ENCODE assay signal across 13 cellular contexts in genomic region chr12:111436266-111436665, GRCh38. TPM values are rescaled to one million over a fixed set of nuclear protein-coding genes. Genes with fewer than 3 reads are reported as not detected.
DNase-seq lines count a peak whose midpoint lies in the region; ATAC-seq, FAIRE-seq and TF ChIP-seq lines count a peak whose summit lies in the region.
"Had no signal": no experiment of that assay in that cellular context is flagged by ENCODE, and none has a peak within 500 bp of the region (broad histone marks: within the 10 kb centered on the region; RNA-seq: fewer than 3 reads in every experiment).

No MANE protein-coding gene starts in this region.

- H3K27me3 ChIP-seq in stomach smooth muscle (ENCODE audit: control insufficient read depth in 1 of 2, insufficient read depth in 2 of 2, low read length in 2 of 2) = no peaks in the 10 kb centered on the region
- H3K27me3 ChIP-seq: thyroid gland had no signal

- CTCF ChIA-PET in activated CD8-positive, alpha-beta T cell treated with anti-CD3 and anti-CD28 coated beads for 36 hours (lab: Charles Lee) = interaction anchor here (3.0 to 40.2 kb wide), 3 partner anchors 8 to 32 kb away, joined by 28 to 1222 read pairs (median 34); partner anchors contain the start of gene SH2B3

- H3K36me3 ChIP-seq in kidney (ENCODE audit: control insufficient read depth in 1 of 2, insufficient read depth in 2 of 2, low read length in 2 of 2) (no peaks in the 10 kb centered on the region), stomach smooth muscle (ENCODE audit: control insufficient read depth in 2 of 2, insufficient read depth in 2 of 2, low read length in 2 of 2) (no peaks in the 10 kb centered on the region)
- H3K36me3 ChIP-seq: thyroid gland had no signal

- H3K9ac ChIP-seq in kidney (ENCODE audit: low read length in 2 of 2) (no peak overlapping the region), stomach smooth muscle (ENCODE audit: low read length in 2 of 2) (no peak overlapping the region)

- no peak for TF ChIP-seq CTCF in activated CD8-positive, alpha-beta T cell treated with anti-CD3 and anti-CD28 coated beads for 36 hours (IDR thresholded peaks at IDR 0.05)
- no peak for TF ChIP-seq CTCF in kidney (IDR thresholded peaks at IDR 0.05; ENCODE audit: borderline replicate concordance, extremely low read depth, insufficient read depth)

- H3K9me3 ChIP-seq in kidney (ENCODE audit: control insufficient read depth in 1 of 2, low read length in 2 of 2) (no peaks in the 10 kb centered on the region), stomach smooth muscle (ENCODE audit: control insufficient read depth in 2 of 2, low read length in 2 of 2) (no peaks in the 10 kb centered on the region)
- H3K9me3 ChIP-seq: thyroid gland had no signal

- H3K9me3 Mint-ChIP-seq in activated naive CD4-positive, alpha-beta T cell treated with anti-CD3 and anti-CD28 coated beads, Interleukin-2, amount 50 U/mL, for 24 hours = no peaks in the 10 kb centered on the region
- H3K9me3 Mint-ChIP-seq in activated CD8-positive, alpha-beta T cell treated with anti-CD3 and anti-CD28 coated beads for 36 hours = no peaks in the 10 kb centered on the region

- H3K4me3 ChIP-seq in kidney (ENCODE audit: low read length in 2 of 2) (no peak overlapping the region), stomach smooth muscle (ENCODE audit: low read length in 2 of 2) (no peak overlapping the region)
- H3K4me3 ChIP-seq: thyroid gland had no signal

- DNase-seq in activated naive CD4-positive, alpha-beta T cell treated with Interleukin-2 at 50 U/mL for 16 hours = no peak
- no peak for DNase-seq in activated CD8-positive, alpha-beta T cell treated with anti-CD3 and anti-CD28 coated beads for 36 hours
- DNase-seq in kidney (peak; percentile 63), erythroblast (lab: John Stamatoyannopoulos, UW) (no peak), GM19239 (ENCODE audit: insufficient read length, low spot score) (no peak)
- DNase-seq: activated naive CD4-positive, alpha-beta T cell treated with anti-CD3 and anti-CD28 coated beads, Interleukin-2, amount 50 U/mL, for 16 hours; NCI-H1694; stimulated activated CD4-positive, alpha-beta T cell treated with anti-CD3 and anti-CD28 coated beads, Interleukin-4, amount 100 ng/mL, for 1 hour had no signal

- H3K4me1 ChIP-seq in kidney (ENCODE audit: control insufficient read depth in 1 of 2, insufficient read depth in 1 of 2, low read depth in 1 of 2, low read length in 2 of 2) = peaks cover 0 to 38% of the 10 kb centered on the region in 2 donors
- H3K4me1 ChIP-seq in stomach smooth muscle (ENCODE audit: control insufficient read depth, insufficient read depth, low read length) = peaks cover 39% of the 10 kb centered on the region

- intact Hi-C loops in activated CD8-positive, alpha-beta T cell treated with anti-CD3 and anti-CD28 coated beads for 36 hours (cut with micrococcal nuclease) = no loop called here
- intact Hi-C loops in kidney (cut with DNase I) = no loop called here

- FAIRE-seq in kidney (lab: Jason Lieb, UNC) (no peak), GM19239 (lab: Jason Lieb, UNC) (no peak)
- FAIRE-seq: TTC549 had no signal

- no peak for ATAC-seq in activated CD8-positive, alpha-beta T cell treated with anti-CD3 and anti-CD28 coated beads for 36 hours
- no peak for ATAC-seq in GM21619 (IDR thresholded peaks at IDR 0.05; ENCODE audit: unreplicated experiment)

- H3K27me3 Mint-ChIP-seq in activated naive CD4-positive, alpha-beta T cell treated with anti-CD3 and anti-CD28 coated beads, Interleukin-2, amount 50 U/mL, for 24 hours = no peaks in the 10 kb centered on the region
- no peaks in the 10 kb centered on the region for H3K27me3 Mint-ChIP-seq in activated CD8-positive, alpha-beta T cell treated with anti-CD3 and anti-CD28 coated beads for 36 hours

- TF ChIP-seq POLR2A in erythroblast (IDR thresholded peaks at IDR 0.05; ENCODE audit: low read length) = no peak

- peaks cover 98% of the 10 kb centered on the region for H3K4me1 Mint-ChIP-seq in activated naive CD4-positive, alpha-beta T cell treated with anti-CD3 and anti-CD28 coated beads, Interleukin-2, amount 50 U/mL, for 24 hours
- peaks cover 91% of the 10 kb centered on the region for H3K4me1 Mint-ChIP-seq in activated CD8-positive, alpha-beta T cell treated with anti-CD3 and anti-CD28 coated beads for 36 hours (ENCODE audit: low read depth)

- peak overlapping the region; percentile 86 for H3K4me3 Mint-ChIP-seq in activated naive CD4-positive, alpha-beta T cell treated with anti-CD3 and anti-CD28 coated beads, Interleukin-2, amount 50 U/mL, for 24 hours
- H3K4me3 Mint-ChIP-seq in activated CD8-positive, alpha-beta T cell treated with anti-CD3 and anti-CD28 coated beads for 36 hours = peak overlapping the region; percentile 62

- POLR2A ChIA-PET in activated CD8-positive, alpha-beta T cell treated with anti-CD3 and anti-CD28 coated beads for 36 hours (lab: Charles Lee) = interaction anchor here (2.6 to 7.8 kb wide), 3 partner anchors 8 to 31 kb away, joined by 18 to 89 read pairs (median 33); partner anchors contain the start of gene SH2B3

- H3K27ac ChIP-seq in kidney (ENCODE audit: low read depth in 2 of 2, low read length in 2 of 2) (peak overlapping the region in 1 of 2 donors; percentile 74), stomach smooth muscle (ENCODE audit: low read length) (peak overlapping the region; percentile 24)

- peak overlapping the region; percentile 68 for H3K27ac Mint-ChIP-seq in activated naive CD4-positive, alpha-beta T cell treated with anti-CD3 and anti-CD28 coated beads, Interleukin-2, amount 50 U/mL, for 24 hours
- peak overlapping the region; percentile 95 for H3K27ac Mint-ChIP-seq in activated CD8-positive, alpha-beta T cell treated with anti-CD3 and anti-CD28 coated beads for 36 hours

- H3K36me3 Mint-ChIP-seq in activated naive CD4-positive, alpha-beta T cell treated with anti-CD3 and anti-CD28 coated beads, Interleukin-2, amount 50 U/mL, for 24 hours = no peaks in the 10 kb centered on the region
- peaks cover 64% of the 10 kb centered on the region for H3K36me3 Mint-ChIP-seq in activated CD8-positive, alpha-beta T cell treated with anti-CD3 and anti-CD28 coated beads for 36 hours (ENCODE audit: low read depth)

RNA-seq across cellular contexts. Expression of gene SH2B3, which starts 30.5 kb away (rescaled TPM):
- 10 to 100 TPM; 48.7 to 52.7 TPM for total RNA-seq in activated CD8-positive, alpha-beta T cell treated with anti-CD3 and anti-CD28 coated beads for 36 hours
- 35.0 TPM for total RNA-seq in kidney
- polyA plus RNA-seq in kidney (ENCODE audit: insufficient read depth, low read depth, low replicate concordance) = 7.3 TPM
